ENCODE assay signal across 8 cellular contexts in the genomic region with DNA sequence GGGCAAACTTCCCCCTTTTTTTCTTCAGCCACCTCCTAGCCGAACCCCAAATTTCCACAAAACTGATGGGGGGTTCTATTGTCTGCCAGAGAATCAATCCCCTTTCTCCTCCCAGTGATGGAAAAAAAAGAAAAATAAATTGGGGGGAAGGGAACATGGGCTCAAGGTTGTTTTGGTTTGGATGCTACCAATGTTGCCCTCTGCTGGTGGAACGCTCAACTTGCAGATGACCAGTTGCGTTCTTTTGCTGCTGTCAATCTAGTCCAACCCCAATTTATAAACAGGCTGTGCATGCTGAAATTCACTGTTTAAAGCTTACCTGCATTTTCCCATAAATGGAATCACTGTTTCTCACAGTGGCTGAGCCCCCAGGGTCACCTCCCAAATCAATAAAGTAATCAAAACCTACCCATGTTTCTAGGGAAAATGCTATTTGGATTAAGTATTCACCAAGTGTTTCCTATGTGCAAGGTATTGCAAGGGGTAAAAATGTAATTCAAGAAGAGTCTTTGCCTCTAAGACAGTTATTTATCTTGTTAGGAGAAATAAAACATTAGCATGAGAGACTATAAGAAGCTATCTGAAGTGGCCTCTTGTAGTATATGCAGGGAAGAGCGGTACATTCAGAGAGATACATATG.
A peak's percentile ranks its signal among the peaks of the same experiment; 100 is the strongest.
DNase-seq lines count a peak whose midpoint lies in the region; ATAC-seq, FAIRE-seq and TF ChIP-seq lines count a peak whose summit lies in the region.

No MANE protein-coding gene starts in this region.

- H3K27ac ChIP-seq in HEK293 (ENCODE audit: extremely low read depth, low read depth, low read length) (no peak overlapping the region), Panc1 (ENCODE audit: low read length) (no peak overlapping the region), brain microvascular endothelial cell (no peak overlapping the region), left lung (peak overlapping the region in 1 of 2 donors; percentile 37)

- TF ChIP-seq CTCF in HEK293 (tag by site-specific recombination; IDR thresholded peaks at IDR 0.05) = 0 out of 2 replicates have a peak, but pooled peaks have one; percentile 45
- TF ChIP-seq CTCF in Panc1 (IDR thresholded peaks at IDR 0.05) = peak; percentile 86
- peak; percentile 82 for TF ChIP-seq CTCF in brain microvascular endothelial cell (IDR thresholded peaks at IDR 0.05; ENCODE audit: low read depth, low read length, missing control alignments)
- peak; percentile 65 to 73 for TF ChIP-seq CTCF in left lung (IDR thresholded peaks at IDR 0.05)

- BruUV-seq in Panc1 (replicated peaks; lab: Mats Ljungman, UMichigan) = no TSS peak

- H3K4me1 ChIP-seq in HEK293 (ENCODE audit: control insufficient read depth, insufficient read depth, low read length) (no peaks in the 10 kb centered on the region), Panc1 (ENCODE audit: control insufficient read depth, insufficient read depth, low read length) (no peaks in the 10 kb centered on the region), left lung (peaks cover 0 to 19% of the 10 kb centered on the region in 2 donors)

- POLR2A ChIA-PET in HEK293 (lab: Yijun Ruan, JAX) = no interaction called here
- POLR2A ChIA-PET in Panc1 (lab: Charles Lee) = no interaction called here

- H3K4me3 ChIP-seq in HEK293 (ENCODE audit: low read depth, low read length) = no peak overlapping the region
- H3K4me3 ChIP-seq in Panc1 (ENCODE audit: low read depth in 2 of 2, low read length in 2 of 2) = no peak overlapping the region
- no peak overlapping the region for H3K4me3 ChIP-seq in brain microvascular endothelial cell (ENCODE audit: low read depth, low read length)
- no peak overlapping the region for H3K4me3 ChIP-seq in left lung

- in situ Hi-C loops in Panc1 (cut with HindIII; ENCODE audit: low pct_unique_long_range_greater_than_20kb, low sequenced_read_pairs) = no loop called here
- in situ Hi-C loops in brain microvascular endothelial cell (cut with HindIII; ENCODE audit: low pct_ligation_motif_present, low sequenced_read_pairs) = no loop called here

- peak; percentile 3 for DNase-seq in DMS153 treated with DMSO at 0.1 percent for 48 hours (lab: John Stamatoyannopoulos, UW; ENCODE audit: unreplicated experiment)
- no peak for DNase-seq in DMS153 (lab: John Stamatoyannopoulos, UW)
- DNase-seq in Panc1 (ENCODE audit: low read depth, low spot score) = peak; percentile 51
- peak; percentile 38 for DNase-seq in brain microvascular endothelial cell
- DNase-seq in left lung = no peak
- DNase-seq in urothelium cell line (ENCODE audit: low spot score) = peak; percentile 27

- intact Hi-C loops in Panc1 (cut with micrococcal nuclease; ENCODE audit: unreplicated experiment) (loop anchor here (1.0 kb wide), 1 partner anchor 173 kb away; no protein-coding TSS in a partner anchor), left lung (cut with DNase I) (loop anchor here in 1 of 2 donors (10.0 kb wide), 1 partner anchor 171 kb away; no protein-coding TSS in a partner anchor)

- 0 out of 2 replicates have a peak, but pooled peaks have one; percentile 44 for ATAC-seq in Panc1
- peak; percentile 58 for ATAC-seq in left lung
- no peak for ATAC-seq in HG03045 (IDR thresholded peaks at IDR 0.05; ENCODE audit: unreplicated experiment)

- no peak for FAIRE-seq in urothelium cell line (lab: Jason Lieb, UNC)

- no peaks in the 10 kb centered on the region for H3K9me3 ChIP-seq in HEK293 (ENCODE audit: control insufficient read depth, insufficient read depth, low read depth, low read length)
- H3K9me3 ChIP-seq in Panc1 (ENCODE audit: control insufficient read depth, insufficient read depth, low read depth, low read length) = no peaks in the 10 kb centered on the region
- no peaks in the 10 kb centered on the region for H3K9me3 ChIP-seq in left lung

- H3K27me3 ChIP-seq in Panc1 (ENCODE audit: control insufficient read depth, insufficient read depth, low read length) = no peaks in the 10 kb centered on the region
- no peaks in the 10 kb centered on the region for H3K27me3 ChIP-seq in brain microvascular endothelial cell (replicated peaks)
- H3K27me3 ChIP-seq in left lung = peaks cover 0 to 9% of the 10 kb centered on the region in 2 donors

- CTCF ChIA-PET in HEK293 (lab: Yijun Ruan, JAX) (interaction anchor here (0.6 to 8.4 kb wide), 25 partner anchors 8 to 1704 kb away, joined by 3 to 166 read pairs (median 4); no protein-coding TSS in a partner anchor), Panc1 (lab: Charles Lee) (interaction anchor here (0.8 kb wide), 1 partner anchor 173 kb away, joined by 5 read pairs; no protein-coding TSS in a partner anchor)

- H3K36me3 ChIP-seq in HEK293 (ENCODE audit: control insufficient read depth in 2 of 2, insufficient read depth in 1 of 2, low read length in 2 of 2) = no peaks in the 10 kb centered on the region
- no peaks in the 10 kb centered on the region for H3K36me3 ChIP-seq in Panc1 (ENCODE audit: control insufficient read depth, insufficient read depth, low read length)
- no peaks in the 10 kb centered on the region for H3K36me3 ChIP-seq in brain microvascular endothelial cell (replicated peaks)
- H3K36me3 ChIP-seq in left lung = no peaks in the 10 kb centered on the region

TF ChIP-seq in HEK293, 187 proteins besides CTCF, POLR2A, EP300 and RAD21:
- TF ChIP-seq SCRT1 (tag by site-specific recombination; IDR thresholded peaks at IDR 0.05; ENCODE audit: borderline replicate concordance) (peak; percentile 82), BCL11B (tag by site-specific recombination; IDR thresholded peaks at IDR 0.05; ENCODE audit: low read depth) (0 out of 2 replicates have a peak, but pooled peaks have one; percentile 27), SCRT2 (tag by site-specific recombination; IDR thresholded peaks at IDR 0.05) (peak; percentile 87), ZNF654 (tag by site-specific recombination; IDR thresholded peaks at IDR 0.05; ENCODE audit: low read depth) (peak; percentile 62), KLF1 (tag by site-specific recombination; IDR thresholded peaks at IDR 0.05) (no peak)
TF ChIP-seq in HEK293: peak in this region for 4.

Comparison
In these comparisons a context has a peak if more than half of its experiments do, and no peak if none do; other contexts are left out.
1. DNase-seq: peak in DMS153 treated with DMSO at 0.1 percent for 48 hours (single experiment), Panc1 (single experiment), brain microvascular endothelial cell (single experiment) and urothelium cell line (single experiment); none in DMS153 (single experiment) and left lung (0 of 2).
2. Peak in every context shown above with its lines, with median percentiles within 50 percentile points of each other: CTCF ChIP-seq.